ENCODE assay signal across 17 cellular contexts in the genomic region with DNA sequence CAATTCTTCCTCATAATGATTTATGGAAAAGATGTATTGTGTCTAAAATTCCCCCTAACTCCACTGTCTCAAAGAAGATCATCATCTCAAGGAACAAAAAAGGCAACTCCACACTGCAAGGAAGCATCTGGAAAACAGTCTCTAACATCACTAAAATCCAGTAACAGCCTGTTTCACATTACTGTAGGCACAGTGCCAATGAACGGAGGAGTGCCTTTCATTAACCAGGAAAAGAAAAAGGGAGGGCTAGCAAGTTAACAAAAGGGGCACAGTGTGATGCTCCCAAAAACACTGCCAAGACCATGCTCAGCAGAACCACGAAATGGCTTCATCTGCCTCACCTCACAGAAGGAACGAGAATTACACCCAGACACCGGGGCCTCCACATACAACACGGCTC. TPM values are rescaled to one million over a fixed set of nuclear protein-coding genes. Genes with fewer than 3 reads are reported as not detected.
DNase-seq lines count a peak whose midpoint lies in the region; ATAC-seq and TF ChIP-seq lines count a peak whose summit lies in the region.
"Had no signal": no experiment of that assay in that cellular context is flagged by ENCODE, and none has a peak within 500 bp of the region (broad histone marks: within the 10 kb centered on the region; RNA-seq: fewer than 3 reads in every experiment).

No MANE protein-coding gene starts in this region.

- no peak for ATAC-seq in stimulated activated memory B cell treated with anti-CD40 and anti-IgM and Interleukin-4, amounts not matched to agents 10 μg/mL and 1 μg/mL and 100 μg/mL, for 72 hours

- peaks cover 81% of the 10 kb centered on the region for H3K36me3 Mint-ChIP-seq in nephron progenitor cell (ENCODE audit: low read depth)
- H3K36me3 Mint-ChIP-seq in stimulated activated memory B cell treated with anti-CD40 and anti-IgM and Interleukin-4, amounts not matched to agents 10 μg/mL and 1 μg/mL and 100 μg/mL, for 72 hours = peaks cover 66% of the 10 kb centered on the region

- peak; percentile 89 for DNase-seq in NCI-H1092 treated with DMSO at 0.1 percent for 48 hours (lab: John Stamatoyannopoulos, UW)
- DNase-seq in NCI-H345 treated with DMSO at 0.1 percent for 48 hours (lab: John Stamatoyannopoulos, UW; ENCODE audit: unreplicated experiment) = peak; percentile 76
- peak; percentile 7 for DNase-seq in choroid plexus epithelial cell (ENCODE audit: low read depth)
- DNase-seq in nephron progenitor cell = no peak
- DNase-seq in stimulated activated CD8-positive, alpha-beta memory T cell treated with anti-CD3 and anti-CD28 coated beads, Interleukin-4, amount 100 ng/mL, for 48 hours = no peak
- no peak for DNase-seq in esophagus muscularis mucosa (ENCODE audit: extremely low spot score)
- DNase-seq in iPS-NIHi11 (ENCODE audit: low spot score) = no peak
- DNase-seq: activated naive CD4-positive, alpha-beta T cell treated with anti-CD3 and anti-CD28 coated beads, Interleukin-2, amount 50 U/mL, for 16 hours; kidney; sigmoid colon; stimulated activated CD4-positive, alpha-beta T cell treated with anti-CD3 and anti-CD28 coated beads, Interleukin-2, amount 100 ng/mL, for 24 hours; T1000; thyroid gland had no signal

- TF ChIP-seq CTCF in choroid plexus epithelial cell (conservative IDR thresholded peaks at IDR 0.05; ENCODE audit: low read depth, low read length) (no peak), nephron progenitor cell (IDR thresholded peaks at IDR 0.05) (no peak), esophagus muscularis mucosa (IDR thresholded peaks at IDR 0.05) (no peak)

- no peaks in the 10 kb centered on the region for H3K4me1 ChIP-seq in esophagus muscularis mucosa
- H3K4me1 ChIP-seq: sigmoid colon, thyroid gland had no signal

- no peaks in the 10 kb centered on the region for H3K27me3 ChIP-seq in esophagus muscularis mucosa
- H3K27me3 ChIP-seq: cardiac muscle cell, sigmoid colon, thyroid gland had no signal

- TF ChIP-seq POLR2A in esophagus muscularis mucosa (IDR thresholded peaks at IDR 0.05; ENCODE audit: low read depth) = no peak

- peak overlapping the region; percentile 34 for H3K27ac Mint-ChIP-seq in nephron progenitor cell
- H3K27ac Mint-ChIP-seq in stimulated activated memory B cell treated with anti-CD40 and anti-IgM and Interleukin-4, amounts not matched to agents 10 μg/mL and 1 μg/mL and 100 μg/mL, for 72 hours = no peak overlapping the region
- H3K27ac Mint-ChIP-seq: mesothelial cell of epicardium had no signal

- intact Hi-C loops in esophagus muscularis mucosa (cut with DNase I) = no loop called here

- H3K36me3 ChIP-seq in esophagus muscularis mucosa = peaks cover 21 to 92% (median 75%) of the 10 kb centered on the region in 4 donors

- 77% methylated on average over 5 of the region's 5 CpGs for WGBS in esophagus muscularis mucosa

- no peak for TF ChIP-seq EP300 in esophagus muscularis mucosa (IDR thresholded peaks at IDR 0.05)

- no peaks in the 10 kb centered on the region for H3K9me3 ChIP-seq in esophagus muscularis mucosa
- H3K9me3 ChIP-seq: sigmoid colon, thyroid gland had no signal

- H3K27ac ChIP-seq in esophagus muscularis mucosa (replicated peaks in 1 of 4) = no peak overlapping the region
- H3K27ac ChIP-seq: C4-2B, cardiac muscle cell, sigmoid colon, thyroid gland had no signal

- no peaks in the 10 kb centered on the region for H3K9me3 Mint-ChIP-seq in nephron progenitor cell
- no peaks in the 10 kb centered on the region for H3K9me3 Mint-ChIP-seq in stimulated activated memory B cell treated with anti-CD40 and anti-IgM and Interleukin-4, amounts not matched to agents 10 μg/mL and 1 μg/mL and 100 μg/mL, for 72 hours
- H3K9me3 Mint-ChIP-seq: mesothelial cell of epicardium had no signal

- H3K4me3 ChIP-seq in choroid plexus epithelial cell (ENCODE audit: low read depth, low read length) (no peak overlapping the region), esophagus muscularis mucosa (no peak overlapping the region)
- H3K4me3 ChIP-seq: cardiac muscle cell, sigmoid colon, thyroid gland had no signal

- no peak overlapping the region for H3K4me3 Mint-ChIP-seq in nephron progenitor cell
- no peak overlapping the region for H3K4me3 Mint-ChIP-seq in stimulated activated memory B cell treated with anti-CD40 and anti-IgM and Interleukin-4, amounts not matched to agents 10 μg/mL and 1 μg/mL and 100 μg/mL, for 72 hours
- H3K4me3 Mint-ChIP-seq: mesothelial cell of epicardium had no signal

- H3K4me1 Mint-ChIP-seq in nephron progenitor cell = peaks cover 18% of the 10 kb centered on the region
- no peaks in the 10 kb centered on the region for H3K4me1 Mint-ChIP-seq in stimulated activated memory B cell treated with anti-CD40 and anti-IgM and Interleukin-4, amounts not matched to agents 10 μg/mL and 1 μg/mL and 100 μg/mL, for 72 hours

- H3K27me3 Mint-ChIP-seq in nephron progenitor cell (ENCODE audit: low read depth, poor library complexity) = no peaks in the 10 kb centered on the region
- H3K27me3 Mint-ChIP-seq in stimulated activated memory B cell treated with anti-CD40 and anti-IgM and Interleukin-4, amounts not matched to agents 10 μg/mL and 1 μg/mL and 100 μg/mL, for 72 hours = no peaks in the 10 kb centered on the region

RNA-seq across cellular contexts. Expression of a gene that starts 8.5 kb away (rescaled TPM):
- total RNA-seq in esophagus muscularis mucosa = 10 to 100 TPM in 1 of 4 donors, 1 to 10 TPM in 3; 7.1 to 13.7 (median 8.4) TPM

Comparison
In these comparisons a context has a peak if more than half of its experiments do, and no peak if none do; other contexts are left out.
1. DNase-seq: peak in NCI-H1092 treated with DMSO at 0.1 percent for 48 hours (single experiment), NCI-H345 treated with DMSO at 0.1 percent for 48 hours (single experiment) and choroid plexus epithelial cell (single experiment); none in nephron progenitor cell (single experiment), stimulated activated CD8-positive, alpha-beta memory T cell treated with anti-CD3 and anti-CD28 coated beads, Interleukin-4, amount 100 ng/mL, for 48 hours (single experiment), esophagus muscularis mucosa (single experiment) and iPS-NIHi11 (single experiment).